8 cellular contexts compared by ENCODE assay signal in the genomic region with DNA sequence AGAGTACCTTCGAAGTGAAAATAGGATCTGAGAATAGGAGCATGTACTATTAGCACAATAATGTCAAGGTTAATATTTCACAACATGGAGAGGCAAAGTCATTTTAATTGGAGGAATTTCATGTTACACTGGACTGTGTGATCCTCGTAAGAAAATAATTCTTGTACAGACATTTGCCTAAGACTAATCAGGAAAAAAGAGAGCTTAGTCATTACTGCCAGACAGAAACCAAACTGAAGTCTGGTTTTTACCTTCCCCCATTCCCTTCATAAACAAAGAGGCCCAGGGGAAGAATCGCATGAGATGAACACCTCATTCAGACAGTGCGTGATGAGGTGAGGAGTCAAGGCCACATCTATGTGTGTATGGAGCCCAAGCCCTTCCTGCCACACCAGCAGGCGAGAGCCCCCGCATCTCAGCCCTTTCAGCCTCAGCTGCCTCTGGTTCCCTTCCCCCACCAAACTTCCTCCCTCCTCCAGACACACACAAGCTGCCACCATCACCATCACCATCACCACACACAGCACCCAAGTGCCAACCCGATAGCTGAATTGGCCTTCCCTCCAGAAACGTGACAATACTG.
DNase-seq lines count a peak whose midpoint lies in the region; ATAC-seq and TF ChIP-seq lines count a peak whose summit lies in the region.

No MANE protein-coding gene starts in this region.

- H3K4me3 Mint-ChIP-seq in T-helper 17 cell = no peak overlapping the region

- H3K27me3 Mint-ChIP-seq in T-helper 17 cell = peaks cover 16% of the 10 kb centered on the region

- H2AFZ ChIP-seq in ACC112 (ENCODE audit: low read length, unreplicated experiment) = peak overlapping the region; percentile 97

- H3K27ac ChIP-seq in ACC112 (ENCODE audit: low read depth, low read length) (peak overlapping the region; percentile 94), foreskin keratinocyte (peak overlapping the region; percentile 99)

- H3K4me3 ChIP-seq in ACC112 (ENCODE audit: low read depth, low read length) (peak overlapping the region; percentile 44; the same call in 1 of the 2 replicates), skeletal muscle cell (ENCODE audit: low read depth, low read length) (no peak overlapping the region)

- H3K36me3 Mint-ChIP-seq in T-helper 17 cell (ENCODE audit: low read depth) = no peaks in the 10 kb centered on the region

- peaks cover 3% of the 10 kb centered on the region; the same call in 1 of the 2 replicates for H3K36me3 ChIP-seq in ACC112 (ENCODE audit: insufficient read depth, low read length)

- H3K4me1 Mint-ChIP-seq in T-helper 17 cell = peaks cover 11% of the 10 kb centered on the region

- no peak for DNase-seq in T-helper 17 cell
- DNase-seq in foreskin keratinocyte = peak; percentile 95 to 97
- DNase-seq in skeletal muscle cell (ENCODE audit: low read depth) = peak; percentile 91
- no peak for DNase-seq in activated gamma-delta T cell treated with Interleukin-2 at 50 U/mL for 16 hours
- no peak for DNase-seq in NCI-H146 (lab: John Stamatoyannopoulos, UW)

- H3K4me1 ChIP-seq in ACC112 (ENCODE audit: control insufficient read depth, insufficient read depth, low read length, unreplicated experiment) = peaks cover 23% of the 10 kb centered on the region
- peaks cover 17% of the 10 kb centered on the region for H3K4me1 ChIP-seq in foreskin keratinocyte

- peak; percentile 70 for ATAC-seq in GM21529 (IDR thresholded peaks at IDR 0.05; ENCODE audit: unreplicated experiment)
- ATAC-seq in T-helper 17 cell = peak; percentile 25
- peak; percentile 75 for ATAC-seq in foreskin keratinocyte
- ATAC-seq in GM21717 (IDR thresholded peaks at IDR 0.05; ENCODE audit: unreplicated experiment) = no peak

- H3K9me3 ChIP-seq in T-helper 17 cell (ENCODE audit: control insufficient read depth, low read length, poor library complexity, severe bottlenecking) = peaks cover 2% of the 10 kb centered on the region

- no peak for TF ChIP-seq CTCF in foreskin keratinocyte (conservative IDR thresholded peaks at IDR 0.05)

- no peak overlapping the region for H3K27ac Mint-ChIP-seq in T-helper 17 cell

- H3K27me3 ChIP-seq in ACC112 (ENCODE audit: insufficient read depth, low read length) = no peaks in the 10 kb centered on the region
- no peaks in the 10 kb centered on the region for H3K27me3 ChIP-seq in foreskin keratinocyte

- H3K79me2 ChIP-seq in ACC112 (ENCODE audit: control insufficient read depth, insufficient read depth, low read length, unreplicated experiment) = no peaks in the 10 kb centered on the region

Comparison
In these comparisons a context has a peak if more than half of its experiments do, and no peak if none do; other contexts are left out.
1. DNase-seq: peak in foreskin keratinocyte (2 of 2) and skeletal muscle cell (single experiment); none in T-helper 17 cell (0 of 3), activated gamma-delta T cell treated with Interleukin-2 at 50 U/mL for 16 hours (single experiment) and NCI-H146 (single experiment).